11 cellular contexts compared by ENCODE assay signal in the genomic region with DNA sequence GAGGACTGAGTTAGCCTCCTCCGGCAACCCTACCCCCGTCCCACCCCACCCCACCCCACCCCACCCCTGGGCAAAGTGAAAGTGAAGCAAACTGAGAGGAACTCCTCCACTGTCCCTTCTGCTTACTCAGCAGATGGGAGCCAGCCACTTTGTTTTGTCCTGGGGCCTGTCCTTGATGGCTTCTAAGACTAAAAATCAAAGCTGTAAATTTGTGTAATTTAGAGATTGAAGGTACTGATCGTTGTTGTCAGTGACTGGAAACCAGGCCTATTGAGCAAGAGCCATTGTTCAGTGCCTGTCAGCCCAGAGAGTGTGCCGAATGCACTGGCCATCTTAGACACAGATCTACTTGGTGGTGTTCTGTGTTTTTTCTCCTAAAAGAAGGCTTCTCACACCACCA.
DNase-seq lines count a peak whose midpoint lies in the region; ATAC-seq and TF ChIP-seq lines count a peak whose summit lies in the region.
"Had no signal": no experiment of that assay in that cellular context is flagged by ENCODE, and none has a peak within 500 bp of the region (broad histone marks: within the 10 kb centered on the region; RNA-seq: fewer than 3 reads in every experiment).

No MANE protein-coding gene starts in this region.

- peak overlapping the region; percentile 88 for H3K9ac ChIP-seq in mesenchymal stem cell (ENCODE audit: low read length)

- H3K4me1 Mint-ChIP-seq in activated CD4-positive, alpha-beta T cell treated with anti-CD3 and anti-CD28 coated beads, Interleukin-2, amount 10 ng/mL, durations not matched to agents 7 days and 5 days: peaks cover 28% of the 10 kb centered on the region

- H2BK120ac ChIP-seq in mesenchymal stem cell (ENCODE audit: low read depth, low read length): peak overlapping the region; percentile 64

- H3K18ac ChIP-seq in mesenchymal stem cell (ENCODE audit: low read depth in 1 of 2, low read length in 2 of 2): peak overlapping the region in 1 of 2 experiments; percentile 25

- H2AK5ac ChIP-seq in mesenchymal stem cell (ENCODE audit: low read length, severe bottlenecking): no peak overlapping the region

- H2BK5ac ChIP-seq in mesenchymal stem cell (ENCODE audit: low read depth, low read length, poor library complexity, severe bottlenecking): no peak overlapping the region

- intact Hi-C loops in dorsolateral prefrontal cortex (cut with DNase I) (no loop called here), upper lobe of right lung (cut with DNase I) (no loop called here)

- peak overlapping the region in 39 of 59 donors; percentile 6 to 75 (median 40) for H3K27ac ChIP-seq in dorsolateral prefrontal cortex
- H3K27ac ChIP-seq in mesenchymal stem cell (ENCODE audit: low read length, poor library complexity, severe bottlenecking): no peak overlapping the region
- H3K27ac ChIP-seq in upper lobe of right lung: peak overlapping the region; percentile 70
- H3K27ac ChIP-seq: C4-2B had no signal

- H2BK12ac ChIP-seq in mesenchymal stem cell (ENCODE audit: low read length in 2 of 2): no peak overlapping the region

- peak; percentile 82 for ATAC-seq in upper lobe of right lung
- no peak for ATAC-seq in GM18861 (IDR thresholded peaks at IDR 0.05; ENCODE audit: unreplicated experiment)
- ATAC-seq: effector memory CD8-positive, alpha-beta T cell; HCT116 had no signal

- H3K27me3 Mint-ChIP-seq in activated CD4-positive, alpha-beta T cell treated with anti-CD3 and anti-CD28 coated beads, Interleukin-2, amount 10 ng/mL, durations not matched to agents 7 days and 5 days: peaks cover 8% of the 10 kb centered on the region

- H3K23ac ChIP-seq in mesenchymal stem cell (ENCODE audit: low read length in 2 of 2): no peak overlapping the region

- H3K79me1 ChIP-seq in mesenchymal stem cell (replicated peaks; ENCODE audit: low read length, poor library complexity, severe bottlenecking): peaks cover 14% of the 10 kb centered on the region

- TF ChIP-seq CTCF in dorsolateral prefrontal cortex (IDR thresholded peaks at IDR 0.05 in 54 of 56, conservative IDR thresholded peaks at IDR 0.05 in 2 of 56; ENCODE audit: low read depth in 1 of 56, partially characterized antibody in 56 of 56): no peak
- TF ChIP-seq CTCF in upper lobe of right lung (IDR thresholded peaks at IDR 0.05): no peak

- H3K27me3 ChIP-seq in dorsolateral prefrontal cortex: no peaks in the 10 kb centered on the region
- H3K27me3 ChIP-seq in mesenchymal stem cell (ENCODE audit: control insufficient read depth in 1 of 2, insufficient read depth in 1 of 2, low read length in 2 of 2): no peaks in the 10 kb centered on the region
- H3K27me3 ChIP-seq in upper lobe of right lung: no peaks in the 10 kb centered on the region

- POLR2A ChIA-PET in activated CD4-positive, alpha-beta T cell treated with anti-CD3 and anti-CD28 coated beads, Interleukin-2, amount 10 ng/mL, durations not matched to agents 7 days and 5 days (lab: Charles Lee): no interaction called here

- no peak overlapping the region for H2AFZ ChIP-seq in mesenchymal stem cell (ENCODE audit: low read depth, low read length)

- WGBS in mesenchymal stem cell: 0% methylated on average over 3 of the region's 4 CpGs

- H3K36me3 ChIP-seq in mesenchymal stem cell (ENCODE audit: control insufficient read depth in 1 of 2, insufficient read depth in 2 of 2, low read depth in 1 of 2, low read length in 2 of 2) (peaks cover 6 to 8% of the 10 kb centered on the region in 2 experiments), upper lobe of right lung (no peaks in the 10 kb centered on the region)

- H4K8ac ChIP-seq in mesenchymal stem cell (ENCODE audit: low read length): peak overlapping the region; percentile 36

- H4K91ac ChIP-seq in mesenchymal stem cell (ENCODE audit: low read length): no peak overlapping the region

- peak overlapping the region; percentile 61 for H3K4me2 ChIP-seq in mesenchymal stem cell (ENCODE audit: low read length, poor library complexity, severe bottlenecking)

- H3K4ac ChIP-seq in mesenchymal stem cell (ENCODE audit: low read depth in 1 of 2, low read length in 2 of 2): peak overlapping the region in 1 of 2 experiments; percentile 46

- H2BK15ac ChIP-seq in mesenchymal stem cell (ENCODE audit: low read depth, poor library complexity, severe bottlenecking): no peak overlapping the region

- H3K4me3 Mint-ChIP-seq in activated CD4-positive, alpha-beta T cell treated with anti-CD3 and anti-CD28 coated beads, Interleukin-2, amount 10 ng/mL, durations not matched to agents 7 days and 5 days: no peak overlapping the region
- H3K4me3 Mint-ChIP-seq: effector memory CD8-positive, alpha-beta T cell had no signal

- H3K4me1 ChIP-seq in mesenchymal stem cell (ENCODE audit: control insufficient read depth, insufficient read depth, low read depth, low read length): peaks cover 14% of the 10 kb centered on the region
- H3K4me1 ChIP-seq in upper lobe of right lung: peaks cover 31% of the 10 kb centered on the region

- CTCF ChIA-PET in activated CD4-positive, alpha-beta T cell treated with anti-CD3 and anti-CD28 coated beads, Interleukin-2, amount 10 ng/mL, durations not matched to agents 7 days and 5 days (lab: Charles Lee): interaction anchor here (0.5 to 3.3 kb wide), 6 partner anchors 12 to 162 kb away, joined by 3 to 12 read pairs (median 4); partner anchors contain the start of gene CBR4

- no peaks in the 10 kb centered on the region for H3K9me3 Mint-ChIP-seq in activated CD4-positive, alpha-beta T cell treated with anti-CD3 and anti-CD28 coated beads, Interleukin-2, amount 10 ng/mL, durations not matched to agents 7 days and 5 days
- H3K9me3 Mint-ChIP-seq: effector memory CD8-positive, alpha-beta T cell had no signal

- no peak overlapping the region for H3K14ac ChIP-seq in mesenchymal stem cell (ENCODE audit: low read length in 2 of 2)

- H3K27ac Mint-ChIP-seq in activated CD4-positive, alpha-beta T cell treated with anti-CD3 and anti-CD28 coated beads, Interleukin-2, amount 10 ng/mL, durations not matched to agents 7 days and 5 days: peak overlapping the region; percentile 17
- H3K27ac Mint-ChIP-seq: effector memory CD8-positive, alpha-beta T cell had no signal

- DNase-seq in activated CD4-positive, alpha-beta T cell treated with anti-CD3 and anti-CD28 coated beads, Interleukin-2, amount 10 ng/mL, durations not matched to agents 7 days and 5 days: no peak
- no peak for DNase-seq in activated CD4-positive, alpha-beta T cell treated with anti-CD3 and anti-CD28 coated beads, Interleukin-2, amount 50 U/mL, for 1 hour
- DNase-seq in dorsolateral prefrontal cortex: no peak
- DNase-seq in mesenchymal stem cell: peak; percentile 64
- no peak for DNase-seq in upper lobe of right lung
- no peak for DNase-seq in activated effector memory CD4-positive, alpha-beta T cell treated with Interleukin-2 at 50 U/mL for 16 hours
- DNase-seq in AG08396 (ENCODE audit: low spot score): no peak
- DNase-seq: effector memory CD8-positive, alpha-beta T cell had no signal

- H3K9me3 ChIP-seq in mesenchymal stem cell (ENCODE audit: control insufficient read depth, low read length): no peaks in the 10 kb centered on the region
- no peaks in the 10 kb centered on the region for H3K9me3 ChIP-seq in upper lobe of right lung

- peak overlapping the region in 33 of 59 donors; percentile 0 to 49 (median 28) for H3K4me3 ChIP-seq in dorsolateral prefrontal cortex
- peak overlapping the region in 1 of 2 experiments; percentile 68 for H3K4me3 ChIP-seq in mesenchymal stem cell (ENCODE audit: insufficient read depth in 1 of 2, low read depth in 1 of 2, low read length in 2 of 2)
- H3K4me3 ChIP-seq in upper lobe of right lung: peak overlapping the region; percentile 6

- H3K36me3 Mint-ChIP-seq in activated CD4-positive, alpha-beta T cell treated with anti-CD3 and anti-CD28 coated beads, Interleukin-2, amount 10 ng/mL, durations not matched to agents 7 days and 5 days (ENCODE audit: low read depth): no peaks in the 10 kb centered on the region
